In genomic region chr9:131669234-131670172, GRCh38 we compare ENCODE assay signal across 9 cellular contexts.
DNase-seq lines count a peak whose midpoint lies in the region; ATAC-seq and TF ChIP-seq lines count a peak whose summit lies in the region.
"Had no signal": no experiment of that assay in that cellular context is flagged by ENCODE, and none has a peak within 500 bp of the region (broad histone marks: within the 10 kb centered on the region; RNA-seq: fewer than 3 reads in every experiment).

No MANE protein-coding gene starts in this region.

- H3K27ac ChIP-seq in lung (ENCODE audit: low read depth in 1 of 2, low read length in 1 of 2) (peak overlapping the region; percentile 63 to 65), suprapubic skin (peak overlapping the region; percentile 68)
- H3K27ac ChIP-seq: 22Rv1 had no signal

- peak overlapping the region; percentile 81 for H3K4me3 Mint-ChIP-seq in activated naive CD8-positive, alpha-beta T cell

- peaks cover 30 to 41% of the 10 kb centered on the region in 2 donors for H3K4me1 ChIP-seq in lung (ENCODE audit: control insufficient read depth in 2 of 2, insufficient read depth in 2 of 2, low read length in 2 of 2)
- peaks cover 66% of the 10 kb centered on the region for H3K4me1 ChIP-seq in suprapubic skin

- H3K9me3 ChIP-seq in lung (ENCODE audit: control insufficient read depth in 2 of 2, insufficient read depth in 1 of 2, low read length in 1 of 2): no peaks in the 10 kb centered on the region
- H3K9me3 ChIP-seq in suprapubic skin: no peaks in the 10 kb centered on the region

- no peaks in the 10 kb centered on the region for H3K27me3 Mint-ChIP-seq in activated naive CD8-positive, alpha-beta T cell

- TF ChIP-seq POLR2A in suprapubic skin (IDR thresholded peaks at IDR 0.05) (no peak), GM18505 (IDR thresholded peaks at IDR 0.05; ENCODE audit: borderline replicate concordance, extremely low read depth, insufficient read depth, insufficient read length) (no peak)

- no peak for TF ChIP-seq EP300 in suprapubic skin (IDR thresholded peaks at IDR 0.05)

- peak overlapping the region; percentile 98 for H3K27ac Mint-ChIP-seq in activated naive CD8-positive, alpha-beta T cell

- no peaks in the 10 kb centered on the region for H3K9me3 Mint-ChIP-seq in activated naive CD8-positive, alpha-beta T cell (ENCODE audit: low read depth)

- ATAC-seq in lung (ENCODE audit: insufficient read depth, low FRiP score) (no peak), GM18505 (IDR thresholded peaks at IDR 0.05; ENCODE audit: unreplicated experiment) (no peak)

- peaks cover 82% of the 10 kb centered on the region for H3K4me1 Mint-ChIP-seq in activated naive CD8-positive, alpha-beta T cell (ENCODE audit: low read depth)

- DNase-seq in NCI-H446 treated with DMSO at 0.1 percent for 48 hours (lab: John Stamatoyannopoulos, UW) (peak; percentile 32), NCI-H446 (lab: John Stamatoyannopoulos, UW) (no peak), lung (ENCODE audit: low spot score) (no peak), suprapubic skin (ENCODE audit: low spot score in 2 of 2) (no peak), HPDE6-E6E7 (ENCODE audit: extremely low spot score) (no peak)
- no peak for DNase-seq in activated CD4-positive, CD25-positive, alpha-beta regulatory T cell treated with anti-CD3 and anti-CD28 coated beads, Interleukin-2, amount 50 U/mL, for 72 hours

- H3K4me3 ChIP-seq in lung (no peak overlapping the region), suprapubic skin (no peak overlapping the region)

- H3K36me3 ChIP-seq in lung (ENCODE audit: control insufficient read depth in 2 of 2, insufficient read depth in 2 of 2, low read length in 2 of 2) (no peaks in the 10 kb centered on the region), suprapubic skin (no peaks in the 10 kb centered on the region)

- TF ChIP-seq CTCF in lung (IDR thresholded peaks at IDR 0.05; ENCODE audit: control extremely low read depth, extremely low read depth): no peak
- no peak for TF ChIP-seq CTCF in suprapubic skin (IDR thresholded peaks at IDR 0.05)

- H3K27me3 ChIP-seq in lung (ENCODE audit: control insufficient read depth, insufficient read depth) (no peaks in the 10 kb centered on the region), suprapubic skin (no peaks in the 10 kb centered on the region)

- peaks cover 9% of the 10 kb centered on the region for H3K36me3 Mint-ChIP-seq in activated naive CD8-positive, alpha-beta T cell

- WGBS in lung, 2 donors: 73 to 75% methylated on average over 14 of the region's 14 CpGs
- 87% methylated on average over 13 of the region's 14 CpGs for WGBS in suprapubic skin
